23 cellular contexts compared by ENCODE assay signal in the genomic region with DNA sequence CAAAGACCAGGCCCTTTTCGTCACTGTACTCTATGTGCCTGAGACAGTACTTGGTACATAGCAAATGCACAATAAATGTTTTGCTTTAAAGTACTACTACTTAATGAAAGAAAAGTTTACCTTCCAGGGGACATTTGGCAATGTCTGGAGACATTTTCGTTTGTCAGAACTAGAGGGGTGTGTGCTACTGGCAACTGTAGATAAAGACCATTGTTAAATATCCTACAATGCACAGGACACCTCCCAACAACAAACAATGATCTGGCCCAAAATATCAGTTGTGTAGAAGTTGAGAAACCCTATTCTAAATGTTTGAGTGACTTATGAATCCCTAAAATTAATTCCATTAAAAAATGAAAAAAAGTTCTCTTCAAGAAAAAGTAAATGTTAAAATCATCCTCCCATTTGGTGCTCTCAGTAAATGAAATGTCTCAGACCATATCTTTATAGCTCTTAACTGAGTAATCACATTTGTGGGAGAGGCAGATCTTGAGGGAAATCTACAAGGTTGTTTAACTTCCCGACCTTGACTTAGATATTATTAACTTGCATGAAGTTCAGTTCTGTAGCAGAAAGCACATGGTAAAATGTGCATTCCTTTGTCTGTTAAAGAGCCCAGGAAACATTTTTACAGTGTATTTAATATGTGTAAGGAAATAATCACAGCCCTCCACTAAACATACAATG. TPM values are rescaled to one million over a fixed set of nuclear protein-coding genes. Genes with fewer than 3 reads are reported as not detected.
DNase-seq lines count a peak whose midpoint lies in the region; ATAC-seq, FAIRE-seq and TF ChIP-seq lines count a peak whose summit lies in the region.
"Had no signal": no experiment of that assay in that cellular context is flagged by ENCODE, and none has a peak within 500 bp of the region (broad histone marks: within the 10 kb centered on the region; RNA-seq: fewer than 3 reads in every experiment).

No MANE protein-coding gene starts in this region.

- TF ChIP-seq POLR2A in H1 (IDR thresholded peaks at IDR 0.05; ENCODE audit: control extremely low read depth in 1 of 2, low read depth in 2 of 2, low read length in 2 of 2), result no peak

- H2AK5ac ChIP-seq in H1 (ENCODE audit: low read depth, low read length), result no peak overlapping the region

- no peaks in the 10 kb centered on the region for H3K23me2 ChIP-seq in H1 (ENCODE audit: low read depth, low read length)

- H3K14ac ChIP-seq in H1 (ENCODE audit: insufficient read length), result no peak overlapping the region

- CTCF ChIA-PET in H1 (lab: Charles Lee; ENCODE audit: partially characterized antibody), result interaction anchor here (0.7 kb wide), 1 partner anchor 19 kb away, joined by 3 read pairs; no protein-coding TSS in a partner anchor

- no peak for DNase-seq in GM19239 (ENCODE audit: insufficient read length, low spot score)
- no peak for DNase-seq in H1 (ENCODE audit: low read depth in 1 of 2, low spot score in 2 of 2)
- DNase-seq in left colon, result no peak
- DNase-seq in small intestine, result no peak
- no peak for DNase-seq in NCI-H2196 treated with DMSO at 0.1 percent for 48 hours (lab: John Stamatoyannopoulos, UW; ENCODE audit: unreplicated experiment)
- DNase-seq in heart right ventricle, result no peak
- DNase-seq in stimulated activated naive CD4-positive, alpha-beta T cell (lab: John Stamatoyannopoulos, UW), result no peak
- no peak for DNase-seq in SKM-1 treated with dmso at 0.1 percent for 144 hours (lab: John Stamatoyannopoulos, UW; ENCODE audit: unreplicated experiment)
- DNase-seq: 8988T; BE2C; C1 segment of cervical spinal cord; CD4-positive, CD25-positive, alpha-beta regulatory T cell; CD8-positive, alpha-beta memory T cell; COR-L47; DMS 273 treated with DMSO at 0.1 percent for 48 hours; DMS53; DND-41; EL; GOT3; H9 had no signal

- H4K20me1 ChIP-seq in H1 (replicated peaks in 1 of 2; ENCODE audit: control insufficient read depth in 1 of 2, insufficient read depth in 2 of 2, low read length in 2 of 2), result no peaks in the 10 kb centered on the region

- H3K4me3 ChIP-seq in H1 (ENCODE audit: extremely low read depth in 1 of 4, insufficient read depth in 2 of 4, low read depth in 3 of 4, low read length in 4 of 4) (no peak overlapping the region), small intestine (ENCODE audit: low read depth in 1 of 2, low read length in 2 of 2) (no peak overlapping the region), heart right ventricle (no peak overlapping the region)
- H3K4me3 ChIP-seq: GM12878 had no signal

- no peak overlapping the region for H2BK5ac ChIP-seq in H1 (ENCODE audit: low read depth, low read length)

- H3K56ac ChIP-seq in H1 (replicated peaks; ENCODE audit: insufficient read length, low read depth, low read length), result no peak overlapping the region

- no peak overlapping the region for H3K23ac ChIP-seq in H1 (ENCODE audit: insufficient read length)

- no peak for TF ChIP-seq EP300 in H1 (IDR thresholded peaks at IDR 0.05; ENCODE audit: borderline replicate concordance in 1 of 2, low read depth in 2 of 2, low read length in 2 of 2)

- H4K91ac ChIP-seq in H1 (replicated peaks; ENCODE audit: insufficient read length, low read length), result no peak overlapping the region

- ATAC-seq in left colon (peak; percentile 85), heart right ventricle (no peak)
- ATAC-seq: GM12878, HepG2 had no signal

- H3K27me3 ChIP-seq in H1 (replicated peaks in 1 of 4; ENCODE audit: control insufficient read depth in 3 of 4, extremely low read depth in 1 of 4, insufficient read depth in 3 of 4, low read length in 3 of 4), result no peaks in the 10 kb centered on the region
- H3K27me3 ChIP-seq in small intestine (ENCODE audit: control insufficient read depth in 2 of 2, insufficient read depth in 2 of 2, low read length in 2 of 2), result no peaks in the 10 kb centered on the region
- H3K27me3 ChIP-seq in heart right ventricle, result peaks cover 0 to 70% (median 0%) of the 10 kb centered on the region in 7 donors
- H3K27me3 ChIP-seq: BE2C had no signal

- no peak overlapping the region for H2BK12ac ChIP-seq in H1 (ENCODE audit: low read depth, low read length)

- H3K79me2 ChIP-seq in H1 (ENCODE audit: control insufficient read depth in 1 of 2, insufficient read depth in 2 of 2, low read length in 2 of 2), result no peaks in the 10 kb centered on the region

- WGBS in H1 (ENCODE audit: extremely low coverage in 1 of 2, insufficient coverage in 1 of 2, insufficient read length in 1 of 2, insufficient replicate concordance in 2 of 2, low coverage in 1 of 2, low lambda C conversion rate in 2 of 2, missing lambda C conversion rate in 1 of 2), 2 experiments, result 88% methylated on average over 3 of the region's 3 CpGs; no CpG with 5 or more reads in 1 of the 2 experiments
- WGBS in small intestine, 3 donors, result 29 to 54% (median 34%) methylated on average over 3 of the region's 3 CpGs
- 65 to 71% methylated on average over 3 of the region's 3 CpGs for WGBS in heart right ventricle, 2 donors

- H3K9ac ChIP-seq in H1 (replicated peaks in 1 of 4; ENCODE audit: extremely low read depth in 1 of 4, low read depth in 3 of 4, low read length in 3 of 4), result no peak overlapping the region

- H2BK20ac ChIP-seq in H1 (ENCODE audit: low read length), result no peak overlapping the region

- H3K4me1 ChIP-seq in H1 (replicated peaks in 1 of 4; ENCODE audit: control insufficient read depth in 3 of 4, insufficient read depth in 4 of 4, low read length in 3 of 4) (no peaks in the 10 kb centered on the region), small intestine (ENCODE audit: control insufficient read depth in 2 of 2, insufficient read depth in 1 of 2, low read depth in 1 of 2, low read length in 1 of 2) (no peaks in the 10 kb centered on the region), heart right ventricle (no peaks in the 10 kb centered on the region)
- H3K4me1 ChIP-seq: BE2C had no signal

- H3K18ac ChIP-seq in H1 (ENCODE audit: extremely low read depth, low read length), result no peak overlapping the region

- H3K27ac ChIP-seq in H1 (ENCODE audit: low read depth, low read length) (no peak overlapping the region), small intestine (ENCODE audit: low read depth in 1 of 2, low read length in 1 of 2) (no peak overlapping the region), heart right ventricle (no peak overlapping the region)

- no peaks in the 10 kb centered on the region for H3K79me1 ChIP-seq in H1 (ENCODE audit: low read depth, low read length)

- H4K8ac ChIP-seq in H1 (ENCODE audit: extremely low read depth, insufficient read depth, low read length), result no peak overlapping the region

- H3K9me3 ChIP-seq in H1 (ENCODE audit: insufficient read depth in 2 of 2, low read depth in 1 of 2, low read length in 1 of 2) (no peaks in the 10 kb centered on the region), small intestine (ENCODE audit: control insufficient read depth, low read depth) (no peaks in the 10 kb centered on the region), heart right ventricle (no peaks in the 10 kb centered on the region)
- H3K9me3 ChIP-seq: BE2C had no signal

- POLR2A ChIA-PET in H1 (lab: Charles Lee; ENCODE audit: partially characterized antibody), result no interaction called here

- no peak overlapping the region for H2AFZ ChIP-seq in H1 (ENCODE audit: low read length)

- H2BK120ac ChIP-seq in H1 (replicated peaks; ENCODE audit: low read depth, low read length), result no peak overlapping the region

- FAIRE-seq in GM19239 (lab: Jason Lieb, UNC) (peak; percentile 53), H1 (lab: Jason Lieb, UNC) (peak; percentile 74), small intestine (lab: Jason Lieb, UNC) (peak; percentile 30)
- FAIRE-seq: GM12878, HepG2 had no signal

- intact Hi-C loops in left colon (cut with DNase I, micrococcal nuclease) (no loop called here), heart right ventricle (cut with DNase I) (no loop called here)

- H3K36me3 ChIP-seq in H1 (ENCODE audit: control insufficient read depth in 2 of 4, insufficient read depth in 4 of 4, low read length in 3 of 4) (no peaks in the 10 kb centered on the region), small intestine (ENCODE audit: control insufficient read depth in 2 of 2, insufficient read depth in 2 of 2, low read length in 2 of 2) (no peaks in the 10 kb centered on the region), heart right ventricle (no peaks in the 10 kb centered on the region)
- H3K36me3 ChIP-seq: BE2C had no signal

- H4K5ac ChIP-seq in H1 (ENCODE audit: insufficient read length, low read depth, low read length), result no peak overlapping the region

- no peak overlapping the region for H2BK15ac ChIP-seq in H1 (ENCODE audit: low read length)

- no peak overlapping the region for H3K4ac ChIP-seq in H1 (replicated peaks; ENCODE audit: insufficient read length, low read depth, low read length)

- TF ChIP-seq CTCF in H1 (IDR thresholded peaks at IDR 0.05; ENCODE audit: control extremely low read depth in 1 of 3, insufficient read depth in 1 of 3, low read depth in 1 of 3, low read length in 3 of 3) (no peak), heart right ventricle (IDR thresholded peaks at IDR 0.05) (no peak)

- no peak overlapping the region for H3K4me2 ChIP-seq in H1 (ENCODE audit: insufficient read depth in 1 of 2, low read depth in 2 of 2, low read length in 2 of 2)

- no peak for TF ChIP-seq RAD21 in H1 (IDR thresholded peaks at IDR 0.05 in 1 of 2, conservative IDR thresholded peaks at IDR 0.05 in 1 of 2; ENCODE audit: low read depth in 2 of 2, low read length in 2 of 2)

TF ChIP-seq in H1, 55 proteins besides CTCF, POLR2A, EP300 and RAD21 (continues in another document):
- TF ChIP-seq, protein P1, sequence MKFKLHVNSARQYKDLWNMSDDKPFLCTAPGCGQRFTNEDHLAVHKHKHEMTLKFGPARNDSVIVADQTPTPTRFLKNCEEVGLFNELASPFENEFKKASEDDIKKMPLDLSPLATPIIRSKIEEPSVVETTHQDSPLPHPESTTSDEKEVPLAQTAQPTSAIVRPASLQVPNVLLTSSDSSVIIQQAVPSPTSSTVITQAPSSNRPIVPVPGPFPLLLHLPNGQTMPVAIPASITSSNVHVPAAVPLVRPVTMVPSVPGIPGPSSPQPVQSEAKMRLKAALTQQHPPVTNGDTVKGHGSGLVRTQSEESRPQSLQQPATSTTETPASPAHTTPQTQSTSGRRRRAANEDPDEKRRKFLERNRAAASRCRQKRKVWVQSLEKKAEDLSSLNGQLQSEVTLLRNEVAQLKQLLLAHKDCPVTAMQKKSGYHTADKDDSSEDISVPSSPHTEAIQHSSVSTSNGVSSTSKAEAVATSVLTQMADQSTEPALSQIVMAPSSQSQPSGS (IDR thresholded peaks at IDR 0.05; ENCODE audit: low read length), result no peak

RNA-seq across cellular contexts. Expression of a gene that starts 18.5 kb away (rescaled TPM):
- total RNA-seq in H1 (2021; fragmentation: NEBNext Ultra II Directional; extraction: Animal tissue kit (Norgen Biotek cat#: 25700)), result 0.93 and 1.0 TPM in 2 replicates
- polyA plus RNA-seq in H1 (2011; rRNA removed) (1.1 TPM in 2 replicates), small intestine (under 1 TPM in 1 of 3 donors, not detected in 2; 0.72 TPM), heart right ventricle (not detected)
- 1.7 TPM for polyA plus RNA-seq in H1 (2011; cell fraction: cytosol; rRNA removed)
- 0.90 TPM for polyA plus RNA-seq in H1 (2011; cell fraction: nucleus; rRNA removed)
- polyA plus RNA-seq in H1 (2012, experiment 1 of 2), result 1.3 to 1.5 TPM (median 1.4 TPM) in 4 replicates
- 0.10 TPM for polyA plus RNA-seq in H1 (2012, experiment 2 of 2)
- 2.1 TPM for polyA plus RNA-seq in H1 (2013, experiment 1 of 2)
- 2.1 TPM for polyA plus RNA-seq in H1 (2013, experiment 2 of 2)
- polyA minus RNA-seq in H1 (2011; rRNA and poly(A)+ RNA removed), result 0.57 and 2.1 TPM in 2 replicates
- polyA minus RNA-seq in H1 (2011; cell fraction: cytosol; rRNA and poly(A)+ RNA removed), result 0.88 TPM
- 0.90 TPM for polyA minus RNA-seq in H1 (2011; cell fraction: nucleus; rRNA and poly(A)+ RNA removed)
- total RNA-seq in left colon (under 1 TPM in 1 of 2 donors, not detected in 1; 0.11 TPM), heart right ventricle (under 1 TPM in 1 of 10 donors, not detected in 9; 0.11 TPM)
- total RNA-seq: CD4-positive, CD25-positive, alpha-beta regulatory T cell; GM12878; HepG2 had no signal
- polyA plus RNA-seq: CD8-positive, alpha-beta memory T cell; HepG2; IgD-negative memory B cell had no signal
